In genomic region chr17:81068411-81068810, GRCh38 we compare ENCODE assay signal across 23 cellular contexts.
"Had no signal": no experiment of that assay in that cellular context is flagged by ENCODE, and none has a peak within 500 bp of the region (broad histone marks: within the 10 kb centered on the region; RNA-seq: fewer than 3 reads in every experiment).

No MANE protein-coding gene starts in this region.

- H3K27me3 ChIP-seq: adrenal gland had no signal

- H3K4me3 Mint-ChIP-seq: activated B cell treated with CpG ODN at 0.5 μM for 24 hours; activated CD4-positive, alpha-beta memory T cell treated with anti-CD3 and anti-CD28 coated beads, Interleukin-2, amount 10 ng/mL, durations not matched to agents 7 days and 5 days; activated CD4-positive, alpha-beta T cell treated with anti-CD3 and anti-CD28 coated beads, Interleukin-2, amount 10 ng/mL, durations not matched to agents 7 days and 5 days; activated naive CD8-positive, alpha-beta T cell treated with anti-CD3 and anti-CD28 coated beads, Interleukin-2, amount 10 ng/mL, durations not matched to agents 7 days and 5 days; T-helper 17 cell had no signal

- FAIRE-seq: RCC 7860 had no signal

- H3K9me3 Mint-ChIP-seq: activated B cell treated with CpG ODN at 0.5 μM for 24 hours; activated CD4-positive, alpha-beta memory T cell treated with anti-CD3 and anti-CD28 coated beads, Interleukin-2, amount 10 ng/mL, durations not matched to agents 7 days and 5 days; activated CD4-positive, alpha-beta T cell treated with anti-CD3 and anti-CD28 coated beads, Interleukin-2, amount 10 ng/mL, durations not matched to agents 7 days and 5 days; activated naive CD8-positive, alpha-beta T cell treated with anti-CD3 and anti-CD28 coated beads, Interleukin-2, amount 10 ng/mL, durations not matched to agents 7 days and 5 days had no signal

- H3K4me1 Mint-ChIP-seq: activated B cell treated with CpG ODN at 0.5 μM for 24 hours; activated CD4-positive, alpha-beta T cell treated with anti-CD3 and anti-CD28 coated beads, Interleukin-2, amount 10 ng/mL, durations not matched to agents 7 days and 5 days; activated naive CD8-positive, alpha-beta T cell treated with anti-CD3 and anti-CD28 coated beads, Interleukin-2, amount 10 ng/mL, durations not matched to agents 7 days and 5 days had no signal

- H3K27ac Mint-ChIP-seq: activated B cell treated with CpG ODN at 0.5 μM for 24 hours; activated CD4-positive, alpha-beta memory T cell treated with anti-CD3 and anti-CD28 coated beads, Interleukin-2, amount 10 ng/mL, durations not matched to agents 7 days and 5 days; activated CD4-positive, alpha-beta T cell treated with anti-CD3 and anti-CD28 coated beads, Interleukin-2, amount 10 ng/mL, durations not matched to agents 7 days and 5 days; activated naive CD8-positive, alpha-beta T cell treated with anti-CD3 and anti-CD28 coated beads, Interleukin-2, amount 10 ng/mL, durations not matched to agents 7 days and 5 days; T-helper 17 cell had no signal

- H3K36me3 Mint-ChIP-seq: activated naive CD8-positive, alpha-beta T cell treated with anti-CD3 and anti-CD28 coated beads, Interleukin-2, amount 10 ng/mL, durations not matched to agents 7 days and 5 days had no signal

- H3K4me3 ChIP-seq: adrenal gland had no signal

- ATAC-seq: PC-3, T-helper 17 cell had no signal

- H3K4me1 ChIP-seq: adrenal gland had no signal

- H3K27me3 Mint-ChIP-seq: activated B cell treated with CpG ODN at 0.5 μM for 24 hours; activated CD4-positive, alpha-beta memory T cell treated with anti-CD3 and anti-CD28 coated beads, Interleukin-2, amount 10 ng/mL, durations not matched to agents 7 days and 5 days; activated CD4-positive, alpha-beta T cell treated with anti-CD3 and anti-CD28 coated beads, Interleukin-2, amount 10 ng/mL, durations not matched to agents 7 days and 5 days; activated naive CD8-positive, alpha-beta T cell treated with anti-CD3 and anti-CD28 coated beads, Interleukin-2, amount 10 ng/mL, durations not matched to agents 7 days and 5 days; T-helper 17 cell had no signal

- H3K36me3 ChIP-seq: adrenal gland had no signal

- H3K9me3 ChIP-seq: adrenal gland had no signal

- DNase-seq: activated B cell treated with CpG ODN at 0.5 μM for 24 hours; activated CD4-positive, alpha-beta memory T cell treated with anti-CD3 and anti-CD28 coated beads, Interleukin-2, amount 10 ng/mL, durations not matched to agents 7 days and 5 days; activated CD4-positive, alpha-beta T cell treated with anti-CD3 and anti-CD28 coated beads for 1 hour; activated CD4-positive, alpha-beta T cell treated with anti-CD3 and anti-CD28 coated beads, Interleukin-2, amount 10 ng/mL, durations not matched to agents 7 days and 5 days; activated naive CD4-positive, alpha-beta T cell treated with anti-CD3 and anti-CD28 coated beads, Interleukin-2, amount 50 U/mL, for 16 hours; activated naive CD8-positive, alpha-beta T cell treated with anti-CD3 and anti-CD28 coated beads, Interleukin-2, amount 10 ng/mL, durations not matched to agents 7 days and 5 days; activated T-cell treated with anti-CD3 and anti-CD28 coated beads for 4 hours; activated T-cell treated with anti-CD3 and anti-CD28 coated beads, Interleukin-2, amount 50 U/mL, for 48 hours; adrenal gland; aorta; Kasumi-1; KBM-7; NCI-H1105 treated with DMSO at 0.1 percent for 48 hours; NCI-H1436 treated with DMSO at 0.1 percent for 48 hours; NCI-H187; NCI-H2081; NCI-H446; NCI-H524; PC-3; SIG-M5; T-helper 17 cell; T-helper 9 cell had no signal
